In genomic region chr10:112732277-112732891, GRCh38 we compare ENCODE assay signal across 10 cellular contexts.
DNase-seq lines count a peak whose midpoint lies in the region; ATAC-seq, FAIRE-seq and TF ChIP-seq lines count a peak whose summit lies in the region.
"Had no signal": no experiment of that assay in that cellular context is flagged by ENCODE, and none has a peak within 500 bp of the region (broad histone marks: within the 10 kb centered on the region; RNA-seq: fewer than 3 reads in every experiment).

No MANE protein-coding gene starts in this region.

- DNase-seq in Daoy (ENCODE audit: low read depth) (peak; percentile 19), astrocyte of the hippocampus (ENCODE audit: low read depth, low spot score) (peak; percentile 71), mesendoderm (peak; percentile 36), posterior cingulate gyrus (no peak), pancreas (no peak), left lung (no peak)
- DNase-seq in stimulated activated CD4-positive, alpha-beta T cell treated with anti-CD3 and anti-CD28 coated beads, Interleukin-15, amount 100 ng/mL, for 24 hours = no peak
- DNase-seq: central memory CD4-positive, alpha-beta T cell; NCI-H748 treated with DMSO at 0.1 percent for 48 hours had no signal

- no peak for FAIRE-seq in pancreas (lab: Jason Lieb, UNC)

- H3K36me3 ChIP-seq in mesendoderm (ENCODE audit: control insufficient read depth, insufficient read depth, low read length) = no peaks in the 10 kb centered on the region
- no peaks in the 10 kb centered on the region for H3K36me3 ChIP-seq in pancreas
- peaks cover 0 to 5% of the 10 kb centered on the region in 2 donors for H3K36me3 ChIP-seq in left lung

- H3K79me1 ChIP-seq in mesendoderm (ENCODE audit: low read length) = no peaks in the 10 kb centered on the region

- no peak overlapping the region for H4K8ac ChIP-seq in mesendoderm (ENCODE audit: low read depth, low read length)

- no peak overlapping the region for H3K56ac ChIP-seq in mesendoderm (ENCODE audit: low read length)

- H3K4me3 ChIP-seq in mesendoderm (ENCODE audit: low read length) (no peak overlapping the region), pancreas (no peak overlapping the region), left lung (no peak overlapping the region)

- H2BK5ac ChIP-seq in mesendoderm (ENCODE audit: low read length) = no peak overlapping the region

- no peak overlapping the region for H2BK15ac ChIP-seq in mesendoderm (replicated peaks; ENCODE audit: low read depth)

- no peak overlapping the region for H3K18ac ChIP-seq in mesendoderm (ENCODE audit: low read length)

- ATAC-seq in HG03565 (IDR thresholded peaks at IDR 0.05; ENCODE audit: unreplicated experiment) (peak; percentile 32), pancreas (no peak), left lung (no peak)

- no peaks in the 10 kb centered on the region for H3K79me2 ChIP-seq in mesendoderm (ENCODE audit: control insufficient read depth, insufficient read depth, low read length)

- no CpG with 5 or more reads among the region's 3 CpGs for WGBS in mesendoderm (ENCODE audit: extremely low coverage, insufficient coverage, low lambda C conversion rate)
- WGBS in pancreas, 2 donors = 76 to 91% methylated on average over 3 of the region's 3 CpGs

- H2AK5ac ChIP-seq in mesendoderm (ENCODE audit: low read length) = no peak overlapping the region

- no peak overlapping the region for H3K4me2 ChIP-seq in mesendoderm (ENCODE audit: low read length)

- no peak overlapping the region for H3K9ac ChIP-seq in mesendoderm (ENCODE audit: low read length)

- intact Hi-C loops in posterior cingulate gyrus (cut with DNase I) (no loop called here), pancreas (cut with DNase I) (no loop called here), left lung (cut with DNase I) (no loop called here)

- no peak overlapping the region for H3K27ac ChIP-seq in mesendoderm (ENCODE audit: low read depth, low read length)
- no peak overlapping the region for H3K27ac ChIP-seq in pancreas
- H3K27ac ChIP-seq in left lung = no peak overlapping the region

- H3K27me3 ChIP-seq in mesendoderm (ENCODE audit: insufficient read depth, low read length, poor library complexity) (no peaks in the 10 kb centered on the region), pancreas (no peaks in the 10 kb centered on the region), left lung (no peaks in the 10 kb centered on the region)

- H3K9me3 ChIP-seq in pancreas = no peaks in the 10 kb centered on the region
- H3K9me3 ChIP-seq in left lung = no peaks in the 10 kb centered on the region

- TF ChIP-seq CTCF in pancreas (IDR thresholded peaks at IDR 0.05) (no peak), left lung (IDR thresholded peaks at IDR 0.05) (no peak)

- H3K4ac ChIP-seq in mesendoderm (ENCODE audit: low read depth, low read length) = no peak overlapping the region

- no peak overlapping the region for H4K5ac ChIP-seq in mesendoderm (ENCODE audit: low read length)

- H3K23ac ChIP-seq in mesendoderm (ENCODE audit: low read length) = no peak overlapping the region

- H2BK120ac ChIP-seq in mesendoderm (ENCODE audit: low read depth, low read length) = no peak overlapping the region

- H3K4me1 ChIP-seq in mesendoderm (ENCODE audit: control insufficient read depth, low read depth, low read length) (peaks cover 5% of the 10 kb centered on the region), pancreas (peaks cover 18 to 25% (median 25%) of the 10 kb centered on the region in 3 donors), left lung (no peaks in the 10 kb centered on the region)

Comparison
In these comparisons a context has a peak if more than half of its experiments do, and no peak if none do; other contexts are left out.
1. DNase-seq: peak in Daoy (single experiment), astrocyte of the hippocampus (single experiment) and mesendoderm (single experiment); none in posterior cingulate gyrus (0 of 10), pancreas (0 of 6), left lung (0 of 2) and stimulated activated CD4-positive, alpha-beta T cell treated with anti-CD3 and anti-CD28 coated beads, Interleukin-15, amount 100 ng/mL, for 24 hours (single experiment).